In genomic region chr16:70579648-70580630, GRCh38 we compare ENCODE assay signal across 13 cellular contexts. TPM values are rescaled to one million over a fixed set of nuclear protein-coding genes. Genes with fewer than 3 reads are reported as not detected.
DNase-seq lines count a peak whose midpoint lies in the region; ATAC-seq and TF ChIP-seq lines count a peak whose summit lies in the region.
"Had no signal": no experiment of that assay in that cellular context is flagged by ENCODE, and none has a peak within 500 bp of the region (broad histone marks: within the 10 kb centered on the region; RNA-seq: fewer than 3 reads in every experiment).

No MANE protein-coding gene starts in this region.

- peaks cover 0 to 85% (median 38%) of the 10 kb centered on the region in 3 donors for H3K4me1 ChIP-seq in esophagus squamous epithelium
- peaks cover 18% of the 10 kb centered on the region for H3K4me1 ChIP-seq in muscle layer of colon (ENCODE audit: insufficient read depth, low read length)
- H3K4me1 ChIP-seq in tibial artery = peaks cover 0 to 72% (median 44%) of the 10 kb centered on the region in 4 donors
- H3K4me1 ChIP-seq in A673 (ENCODE audit: insufficient read depth, low read length, poor library complexity, severe bottlenecking) = peaks cover 9% of the 10 kb centered on the region

- POLR2A ChIA-PET in A673 (lab: Charles Lee; ENCODE audit: low non-redundant PET) = no interaction called here

- H3K4me3 ChIP-seq in esophagus squamous epithelium = peak overlapping the region in 3 of 4 donors; percentile 35 to 58 (median 36)
- peak overlapping the region; percentile 31 to 36 for H3K4me3 ChIP-seq in muscle layer of colon (ENCODE audit: low read depth in 1 of 2, low read length in 2 of 2)
- H3K4me3 ChIP-seq in tibial artery = peak overlapping the region; percentile 30 to 39
- H3K4me3 ChIP-seq in A673 (ENCODE audit: low read depth, low read length, poor library complexity, severe bottlenecking) = no peak overlapping the region

- H3K27me3 ChIP-seq in esophagus squamous epithelium (no peaks in the 10 kb centered on the region), muscle layer of colon (ENCODE audit: control insufficient read depth in 1 of 2, insufficient read depth in 2 of 2, low read length in 2 of 2) (no peaks in the 10 kb centered on the region), tibial artery (no peaks in the 10 kb centered on the region), A673 (replicated peaks; ENCODE audit: insufficient read depth, low read depth, low read length, poor library complexity) (no peaks in the 10 kb centered on the region)

- WGBS in esophagus squamous epithelium, 2 donors = 55 to 86% methylated on average over 7 to 9 of the region's 21 CpGs

- TF ChIP-seq POLR2A in esophagus squamous epithelium (IDR thresholded peaks at IDR 0.05) = no peak

- no peak for ATAC-seq in GM19351 (IDR thresholded peaks at IDR 0.05; ENCODE audit: unreplicated experiment)
- ATAC-seq: activated CD8-positive, alpha-beta T cell treated with anti-CD3 and anti-CD28 coated beads, Interleukin-2, amount 10 ng/mL, durations not matched to agents 7 days and 5 days had no signal

- H3K36me3 ChIP-seq in esophagus squamous epithelium (peaks cover 0 to 6% (median 0%) of the 10 kb centered on the region in 3 donors), muscle layer of colon (ENCODE audit: insufficient read depth, low read length) (no peaks in the 10 kb centered on the region), tibial artery (no peaks in the 10 kb centered on the region), A673 (ENCODE audit: insufficient read depth, low read length, poor library complexity, severe bottlenecking) (peaks cover 8% of the 10 kb centered on the region)

- CTCF ChIA-PET in A673 (lab: Charles Lee) = no interaction called here

- TF ChIP-seq CTCF in esophagus squamous epithelium (IDR thresholded peaks at IDR 0.05) = no peak
- TF ChIP-seq CTCF in tibial artery (IDR thresholded peaks at IDR 0.05) = no peak
- no peak for TF ChIP-seq CTCF in A673 (conservative IDR thresholded peaks at IDR 0.05; ENCODE audit: low read depth, low read length)

- no peaks in the 10 kb centered on the region for H3K9me3 ChIP-seq in esophagus squamous epithelium
- no peaks in the 10 kb centered on the region for H3K9me3 ChIP-seq in muscle layer of colon (ENCODE audit: low read length)
- H3K9me3 ChIP-seq in tibial artery = no peaks in the 10 kb centered on the region
- H3K9me3 ChIP-seq in A673 (ENCODE audit: low read depth, low read length, poor library complexity, severe bottlenecking) = no peaks in the 10 kb centered on the region

- H3K9ac ChIP-seq in muscle layer of colon (ENCODE audit: low read length) = no peak overlapping the region

- DNase-seq in DMS 273 (lab: John Stamatoyannopoulos, UW; ENCODE audit: unreplicated experiment) (peak; percentile 53), DMS 273 treated with DMSO at 0.1 percent for 48 hours (lab: John Stamatoyannopoulos, UW) (no peak), esophagus squamous epithelium (lab: John Stamatoyannopoulos, UW) (no peak), tibial artery (peak; percentile 42 to 83), A673 (ENCODE audit: low spot score) (no peak), globus pallidus (ENCODE audit: low spot score) (no peak)
- DNase-seq: activated CD8-positive, alpha-beta T cell treated with anti-CD3 and anti-CD28 coated beads, Interleukin-2, amount 10 ng/mL, durations not matched to agents 7 days and 5 days; activated naive CD4-positive, alpha-beta T cell treated with anti-CD3 and anti-CD28 coated beads for 36 hours; COR-L47; NCI-H187 had no signal

- peak overlapping the region; percentile 22 to 81 (median 64) for H3K27ac ChIP-seq in esophagus squamous epithelium
- H3K27ac ChIP-seq in muscle layer of colon (ENCODE audit: low read depth, low read length) = no peak overlapping the region
- H3K27ac ChIP-seq in tibial artery = peak overlapping the region; percentile 57 to 59
- no peak overlapping the region for H3K27ac ChIP-seq in A673 (ENCODE audit: low read depth, low read length, poor library complexity, severe bottlenecking)
- H3K27ac ChIP-seq: 22Rv1 had no signal

- no TSS peak for BruUV-seq in A673 (replicated peaks; lab: Mats Ljungman, UMichigan)

- intact Hi-C loops in esophagus squamous epithelium (cut with DNase I) (no loop called here), tibial artery (cut with DNase I; ENCODE audit: low total_unique reads) (no loop called here), A673 (cut with micrococcal nuclease; ENCODE audit: unreplicated experiment) (no loop called here)

RNA-seq across cellular contexts. Expression of gene SF3B3, which starts 56.3 kb away (rescaled TPM):
- total RNA-seq in esophagus squamous epithelium = 100 to 1,000 TPM in 3 of 4 donors, 10 to 100 TPM in 1; 77.9 to 145 (median 134) TPM
- 518 and 571 TPM in 2 replicates for total RNA-seq in A673 (2021)

RNA-seq across cellular contexts. Expression of gene COG4, which starts 56.6 kb away (rescaled TPM):
- 10 to 100 TPM; 40.3 to 54.0 (median 47.5) TPM for total RNA-seq in esophagus squamous epithelium
- total RNA-seq in A673 (2021) = 68.6 and 82.4 TPM in 2 replicates

Comparison
In these comparisons a context has a peak if more than half of its experiments do, and no peak if none do; other contexts are left out.
1. DNase-seq: peak in DMS 273 (single experiment) and tibial artery (2 of 2); none in DMS 273 treated with DMSO at 0.1 percent for 48 hours (single experiment), esophagus squamous epithelium (single experiment), A673 (single experiment) and globus pallidus (single experiment).
2. H3K27ac ChIP-seq: peak in esophagus squamous epithelium (4 of 4) and tibial artery (2 of 2); none in muscle layer of colon (single experiment) and A673 (single experiment).